Comparison of ENCODE assay signal across 8 cellular contexts in the genomic region with DNA sequence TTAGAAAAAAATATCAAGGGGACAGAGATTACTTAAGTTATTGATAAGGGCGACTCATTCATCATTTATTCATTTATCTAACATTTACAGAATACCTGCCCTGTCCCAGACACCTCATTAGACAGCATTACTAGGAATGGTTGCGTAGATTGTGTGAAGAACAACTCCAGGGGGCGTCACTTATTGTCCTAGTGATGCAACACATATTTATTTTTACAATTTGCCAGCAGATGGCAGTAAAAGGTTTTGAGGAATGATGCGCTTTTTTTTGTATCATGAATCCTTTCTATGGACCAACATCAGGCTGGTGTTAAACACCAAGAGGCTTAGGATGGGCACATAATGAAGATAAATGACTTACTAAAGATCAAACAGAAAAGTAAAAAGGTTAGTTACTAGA. TPM values are rescaled to one million over a fixed set of nuclear protein-coding genes. Genes with fewer than 3 reads are reported as not detected.
A peak's percentile ranks its signal among the peaks of the same experiment; 100 is the strongest.
DNase-seq lines count a peak whose midpoint lies in the region; ATAC-seq and TF ChIP-seq lines count a peak whose summit lies in the region.

No MANE protein-coding gene starts in this region.

- TF ChIP-seq CTCF in heart left ventricle (IDR thresholded peaks at IDR 0.05) (peak in 10 of 12 donors; percentile 9 to 44 (median 23)), choroid plexus epithelial cell (conservative IDR thresholded peaks at IDR 0.05; ENCODE audit: low read depth, low read length) (peak; percentile 66)

- no peak for DNase-seq in heart left ventricle
- no peak for DNase-seq in left ventricle myocardium superior
- peak; percentile 55 to 79 for DNase-seq in NCI-H524 (lab: John Stamatoyannopoulos, UW)
- peak; percentile 69 for DNase-seq in choroid plexus epithelial cell (ENCODE audit: low read depth)
- peak; percentile 86 for DNase-seq in superior temporal gyrus (ENCODE audit: extremely low spot score)
- no peak for DNase-seq in stimulated activated CD4-positive, alpha-beta T cell treated with anti-CD3 and anti-CD28 coated beads, Interleukin-2, amount 100 ng/mL, for 48 hours
- no peak for DNase-seq in cortex of kidney (lab: John Stamatoyannopoulos, UW)

- no peak for TF ChIP-seq POLR2A in heart left ventricle (IDR thresholded peaks at IDR 0.05)

- no peak overlapping the region for H3K27ac ChIP-seq in heart left ventricle

- intact Hi-C loops in heart left ventricle (cut with DNase I) (loop anchor here in 8 of 10 donors (5.0 to 10.0 kb wide), 3 partner anchors 99 to 1791 kb away; no protein-coding TSS in a partner anchor), left ventricle myocardium superior (cut with micrococcal nuclease) (no loop called here)

- WGBS in heart left ventricle, 4 donors: 49 to 61% (median 55%) methylated on average over 4 of the region's 4 CpGs

- peaks cover 0 to 9% (median 0%) of the 10 kb centered on the region in 12 donors for H3K4me1 ChIP-seq in heart left ventricle

- no peaks in the 10 kb centered on the region for H3K9me3 ChIP-seq in heart left ventricle

- H3K27me3 ChIP-seq in heart left ventricle: peaks cover 0 to 4% (median 0%) of the 10 kb centered on the region in 9 donors

- no peaks in the 10 kb centered on the region for H3K36me3 ChIP-seq in heart left ventricle

- H3K4me3 ChIP-seq in heart left ventricle (no peak overlapping the region), choroid plexus epithelial cell (ENCODE audit: low read depth, low read length) (no peak overlapping the region)

- no peak for ATAC-seq in heart left ventricle
- no peak for ATAC-seq in left ventricle myocardium superior
- ATAC-seq in HG02973 (IDR thresholded peaks at IDR 0.05; ENCODE audit: unreplicated experiment): no peak

RNA-seq across cellular contexts. Expression of a gene that starts 5.5 kb away (rescaled TPM):
- 1 to 10 TPM; 1.1 to 4.3 (median 3.2) TPM for total RNA-seq in heart left ventricle
- under 1 TPM; 0.19 to 0.60 TPM for polyA plus RNA-seq in heart left ventricle
- 4.4 TPM for total RNA-seq in left ventricle myocardium superior

Comparison
In these comparisons a context has a peak if more than half of its experiments do, and no peak if none do; other contexts are left out.
1. DNase-seq: peak in NCI-H524 (2 of 2), choroid plexus epithelial cell (single experiment) and superior temporal gyrus (single experiment); none in heart left ventricle (0 of 5), left ventricle myocardium superior (single experiment), stimulated activated CD4-positive, alpha-beta T cell treated with anti-CD3 and anti-CD28 coated beads, Interleukin-2, amount 100 ng/mL, for 48 hours (0 of 2) and cortex of kidney (single experiment).